Comparison of ENCODE assay signal across 9 cellular contexts in the genomic region with DNA sequence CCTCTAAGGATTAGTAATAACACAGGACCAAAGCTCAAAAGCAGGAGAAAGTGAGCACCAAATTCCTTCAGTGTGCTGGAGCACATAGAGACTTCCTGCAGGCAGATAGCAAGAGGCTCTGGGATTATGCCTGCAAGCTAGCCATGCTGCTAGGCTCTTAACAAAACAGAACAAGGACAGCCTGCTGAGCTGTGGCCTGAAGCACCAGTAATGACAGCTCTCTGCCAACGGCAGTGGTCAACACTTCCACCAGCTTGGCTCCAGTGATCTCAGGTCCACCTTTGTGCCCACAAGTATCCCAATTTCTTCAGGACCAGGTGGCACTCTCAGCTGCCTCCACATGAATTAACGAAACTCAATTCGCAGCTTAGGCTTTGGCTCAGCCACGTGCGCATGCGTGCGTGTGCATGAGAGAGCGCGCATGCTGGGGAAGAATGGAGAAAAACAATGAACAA.
DNase-seq lines count a peak whose midpoint lies in the region; ATAC-seq and TF ChIP-seq lines count a peak whose summit lies in the region.
"Had no signal": no experiment of that assay in that cellular context is flagged by ENCODE, and none has a peak within 500 bp of the region (broad histone marks: within the 10 kb centered on the region; RNA-seq: fewer than 3 reads in every experiment).

No MANE protein-coding gene starts in this region.

- no peak overlapping the region for H4K91ac ChIP-seq in IMR-90 (ENCODE audit: insufficient read depth, low read depth, low read length)

- in situ Hi-C loops in IMR-90 (cut with MboI; ENCODE audit: low sequenced_read_pairs): no loop called here

- no peak for TF ChIP-seq CTCF in IMR-90 (conservative IDR thresholded peaks at IDR 0.05; ENCODE audit: low read depth, low read length)
- TF ChIP-seq CTCF in kidney epithelial cell (IDR thresholded peaks at IDR 0.05; ENCODE audit: insufficient read depth, low read length, poor library complexity, severe bottlenecking): no peak

- ATAC-seq in IMR-90 (ENCODE audit: low read depth) (no peak), left colon (no peak), HG02763 (IDR thresholded peaks at IDR 0.05; ENCODE audit: unreplicated experiment) (no peak)

- H3K4me3 ChIP-seq in IMR-90 (ENCODE audit: insufficient read depth, low read depth, low read length) (no peak overlapping the region), kidney epithelial cell (ENCODE audit: low read depth, low read length) (no peak overlapping the region), skeletal muscle tissue (ENCODE audit: low read length in 3 of 3) (peak overlapping the region in 1 of 3 donors; percentile 37)

- H4K20me1 ChIP-seq in IMR-90 (ENCODE audit: insufficient read depth, low read length): peaks cover 74% of the 10 kb centered on the region

- no peak overlapping the region for H2BK15ac ChIP-seq in IMR-90 (ENCODE audit: low read depth, low read length)

- H4K8ac ChIP-seq in IMR-90 (ENCODE audit: low read depth in 2 of 2, low read length in 2 of 2): 0 out of 4 replicates have a peak overlapping the region, but pooled peaks of 1 of the 2 experiments have one; percentile 17

- no peak for TF ChIP-seq POLR2A in IMR-90 (IDR thresholded peaks at IDR 0.05; ENCODE audit: low read depth, low read length)

- H3K9me3 ChIP-seq in IMR-90 (ENCODE audit: control insufficient read depth, insufficient read depth, low read length) (no peaks in the 10 kb centered on the region), skeletal muscle tissue (ENCODE audit: control insufficient read depth in 3 of 3, low read length in 3 of 3) (no peaks in the 10 kb centered on the region)

- no peak overlapping the region for H2AFZ ChIP-seq in IMR-90 (replicated peaks; ENCODE audit: low read length, poor library complexity)

- no peak overlapping the region for H4K5ac ChIP-seq in IMR-90 (ENCODE audit: low read depth, low read length)

- H3K27ac ChIP-seq in IMR-90 (ENCODE audit: insufficient read depth, low read length): peak overlapping the region; percentile 4; the same call in 1 of the 2 replicates
- peak overlapping the region; percentile 21 for H3K27ac ChIP-seq in skeletal muscle tissue (ENCODE audit: low read depth, low read length)

- H3K4me2 ChIP-seq in IMR-90 (ENCODE audit: low read depth, low read length): no peak overlapping the region

- no peak overlapping the region for H2AK9ac ChIP-seq in IMR-90 (replicated peaks; ENCODE audit: low read depth, low read length, poor library complexity)

- H3K36me3 ChIP-seq in IMR-90 (ENCODE audit: control insufficient read depth, insufficient read depth, low read length): peaks cover 53% of the 10 kb centered on the region
- H3K36me3 ChIP-seq in kidney epithelial cell (ENCODE audit: control insufficient read depth, insufficient read depth, low read length): peaks cover 1% of the 10 kb centered on the region
- H3K36me3 ChIP-seq in skeletal muscle tissue (ENCODE audit: control insufficient read depth in 3 of 3, insufficient read depth in 3 of 3, low read length in 3 of 3): peaks cover 0 to 7% (median 2%) of the 10 kb centered on the region in 3 donors

- H3K4me1 ChIP-seq in IMR-90 (ENCODE audit: control insufficient read depth, insufficient read depth, low read length): peaks cover 39% of the 10 kb centered on the region
- H3K4me1 ChIP-seq in skeletal muscle tissue (ENCODE audit: control insufficient read depth in 3 of 3, insufficient read depth in 3 of 3, low read length in 3 of 3): peaks cover 82 to 88% (median 84%) of the 10 kb centered on the region in 3 donors

- no TSS peak for BruUV-seq in IMR-90 (replicated peaks; lab: Mats Ljungman, UMichigan)

- H3K23ac ChIP-seq in IMR-90 (ENCODE audit: low read depth, low read length): 0 out of 2 replicates have a peak overlapping the region, but pooled peaks have one; percentile 5

- no peak overlapping the region for H3K4ac ChIP-seq in IMR-90 (ENCODE audit: low read depth, low read length)

- no peak overlapping the region for H3K18ac ChIP-seq in IMR-90 (ENCODE audit: low read depth, low read length)

- H2BK120ac ChIP-seq in IMR-90 (ENCODE audit: low read depth, low read length): no peak overlapping the region

- H3K9me1 ChIP-seq in IMR-90 (ENCODE audit: insufficient read depth, low read length): peaks cover 54% of the 10 kb centered on the region

- intact Hi-C loops in IMR-90 (cut with micrococcal nuclease) (no loop called here), left colon (cut with DNase I, micrococcal nuclease) (no loop called here)

- CTCF ChIA-PET in IMR-90 (lab: Yijun Ruan, JAX): interaction anchor here (0.7 kb wide), 1 partner anchor 412 kb away, joined by 4 read pairs; no protein-coding TSS in a partner anchor

- TF ChIP-seq RAD21 in IMR-90 (IDR thresholded peaks at IDR 0.05; ENCODE audit: low read length): no peak

- dilution Hi-C loops in IMR-90 (cut with HindIII; ENCODE audit: low sequenced_read_pairs, unreplicated experiment): no loop called here

- H3K27me3 ChIP-seq in IMR-90 (ENCODE audit: control insufficient read depth, insufficient read depth, low read length) (no peaks in the 10 kb centered on the region), kidney epithelial cell (ENCODE audit: control insufficient read depth, insufficient read depth, low read length) (no peaks in the 10 kb centered on the region), skeletal muscle tissue (ENCODE audit: control insufficient read depth in 3 of 3, insufficient read depth in 3 of 3, low read length in 3 of 3) (no peaks in the 10 kb centered on the region)

- H2BK20ac ChIP-seq in IMR-90 (ENCODE audit: low read depth, low read length): no peak overlapping the region

- H3K14ac ChIP-seq in IMR-90 (replicated peaks; ENCODE audit: low read depth, low read length): no peak overlapping the region

- no peak overlapping the region; the same call in 1 of the 2 replicates for H2AK5ac ChIP-seq in IMR-90 (ENCODE audit: low read depth, low read length)

- H3K9ac ChIP-seq in IMR-90 (ENCODE audit: low read depth, low read length) (no peak overlapping the region), skeletal muscle tissue (ENCODE audit: low read depth in 1 of 3, low read length in 3 of 3) (peak overlapping the region in 1 of 3 donors; percentile 1)

- H3K79me1 ChIP-seq in IMR-90 (ENCODE audit: low read depth in 1 of 2, low read length in 2 of 2): peaks cover 53 to 89% of the 10 kb centered on the region in 2 experiments

- POLR2A ChIA-PET in IMR-90 (lab: Charles Lee; ENCODE audit: unreplicated experiment): no interaction called here

- no peak overlapping the region for H3K56ac ChIP-seq in IMR-90 (ENCODE audit: extremely low read depth, insufficient read depth, low read length)

- DNase-seq in IMR-90: no peak
- DNase-seq in astrocyte of the hippocampus (ENCODE audit: low read depth, low spot score): peak; percentile 75
- DNase-seq in kidney epithelial cell (ENCODE audit: low read depth): peak; percentile 80
- DNase-seq in left colon: no peak
- no peak for DNase-seq in NCI-H1092 (lab: John Stamatoyannopoulos, UW)
- DNase-seq: NCI-H1105 treated with DMSO at 0.1 percent for 48 hours; stimulated activated CD4-positive, alpha-beta T cell treated with anti-CD3 and anti-CD28 coated beads, Interleukin-2, amount 100 ng/mL, for 48 hours had no signal

- 73% methylated on average over 3 of the region's 9 CpGs; no CpG with 5 or more reads in 1 of the 2 experiments for WGBS in IMR-90 (ENCODE audit: extremely low coverage in 2 of 2, insufficient read length in 1 of 2), 2 experiments

- H2BK5ac ChIP-seq in IMR-90 (ENCODE audit: low read depth, low read length, poor library complexity, severe bottlenecking): no peak overlapping the region

TF ChIP-seq in IMR-90, 13 proteins besides CTCF, POLR2A, EP300 and RAD21:
- TF ChIP-seq FOS (IDR thresholded peaks at IDR 0.05; ENCODE audit: low read depth, low read length) (no peak), RFX5 (IDR thresholded peaks at IDR 0.05; ENCODE audit: low read depth, low read length) (no peak), NFE2L2 (IDR thresholded peaks at IDR 0.05; ENCODE audit: low read depth, low read length) (no peak), MAFK (IDR thresholded peaks at IDR 0.05; ENCODE audit: low read depth, low read length) (no peak), MXI1 (IDR thresholded peaks at IDR 0.05; ENCODE audit: borderline replicate concordance, low read depth, low read length) (no peak), SMC3 (IDR thresholded peaks at IDR 0.05; ENCODE audit: low read depth, low read length) (no peak), CEBPB (IDR thresholded peaks at IDR 0.05; ENCODE audit: low read depth, low read length) (no peak), USF2 (IDR thresholded peaks at IDR 0.05; ENCODE audit: low read depth, low read length) (no peak), CHD1 (IDR thresholded peaks at IDR 0.05; ENCODE audit: low read depth, low read length) (no peak), RCOR1 (IDR thresholded peaks at IDR 0.05; ENCODE audit: insufficient replicate concordance, low read length) (no peak), MAZ (IDR thresholded peaks at IDR 0.05; ENCODE audit: borderline replicate concordance, low read depth, low read length) (no peak), BHLHE40 (IDR thresholded peaks at IDR 0.05; ENCODE audit: low read depth, low read length) (no peak)
- TF ChIP-seq, protein P1, sequence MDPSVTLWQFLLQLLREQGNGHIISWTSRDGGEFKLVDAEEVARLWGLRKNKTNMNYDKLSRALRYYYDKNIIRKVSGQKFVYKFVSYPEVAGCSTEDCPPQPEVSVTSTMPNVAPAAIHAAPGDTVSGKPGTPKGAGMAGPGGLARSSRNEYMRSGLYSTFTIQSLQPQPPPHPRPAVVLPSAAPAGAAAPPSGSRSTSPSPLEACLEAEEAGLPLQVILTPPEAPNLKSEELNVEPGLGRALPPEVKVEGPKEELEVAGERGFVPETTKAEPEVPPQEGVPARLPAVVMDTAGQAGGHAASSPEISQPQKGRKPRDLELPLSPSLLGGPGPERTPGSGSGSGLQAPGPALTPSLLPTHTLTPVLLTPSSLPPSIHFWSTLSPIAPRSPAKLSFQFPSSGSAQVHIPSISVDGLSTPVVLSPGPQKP (IDR thresholded peaks at IDR 0.05; ENCODE audit: borderline replicate concordance, low read depth, low read length): no peak

Comparison
In these comparisons a context has a peak if more than half of its experiments do, and no peak if none do; other contexts are left out.
1. DNase-seq: peak in astrocyte of the hippocampus (single experiment) and kidney epithelial cell (single experiment); none in IMR-90 (single experiment), left colon (0 of 2) and NCI-H1092 (single experiment).